In genomic region chr6:158861686-158862381, GRCh38 we compare ENCODE assay signal across 17 cellular contexts. TPM values are rescaled to one million over a fixed set of nuclear protein-coding genes. Genes with fewer than 3 reads are reported as not detected.
DNase-seq lines count a peak whose midpoint lies in the region; ATAC-seq and TF ChIP-seq lines count a peak whose summit lies in the region.
"Had no signal": no experiment of that assay in that cellular context is flagged by ENCODE, and none has a peak within 500 bp of the region (broad histone marks: within the 10 kb centered on the region; RNA-seq: fewer than 3 reads in every experiment).

No MANE protein-coding gene starts in this region.

- H3K36me3 ChIP-seq in lower lobe of right lung (no peaks in the 10 kb centered on the region), MM.1S (replicated peaks; ENCODE audit: insufficient read depth, low read length) (no peaks in the 10 kb centered on the region), vagina (no peaks in the 10 kb centered on the region)

- no peak for TF ChIP-seq CTCF in lower lobe of right lung (IDR thresholded peaks at IDR 0.05)
- no peak for TF ChIP-seq CTCF in CD14-positive monocyte (IDR thresholded peaks at IDR 0.05)
- TF ChIP-seq CTCF in MM.1S (IDR thresholded peaks at IDR 0.05; ENCODE audit: low read length) = no peak
- no peak for TF ChIP-seq CTCF in vagina (IDR thresholded peaks at IDR 0.05)

- H3K27ac Mint-ChIP-seq in T-helper 17 cell (peak overlapping the region; percentile 69), CD14-positive monocyte (peak overlapping the region in 1 of 7 donors; percentile 20)
- H3K27ac Mint-ChIP-seq: activated naive CD4-positive, alpha-beta T cell treated with anti-CD3 and anti-CD28 coated beads, Interleukin-2, amount 50 U/mL, for 72 hours; T-helper 1 cell treated with Interleukin-12 subunit alpha and Interleukin-12 subunit beta and Interleukin-4 antibody, amounts not matched to agents 30 μg/mL and 1 μg/mL, for 36 hours had no signal

- H3K9ac ChIP-seq in MM.1S (ENCODE audit: low read length) = no peak overlapping the region
- H3K9ac ChIP-seq: KMS-11 had no signal

- H4K20me1 ChIP-seq in MM.1S (ENCODE audit: insufficient read depth, low read length) = no peaks in the 10 kb centered on the region

- H3K4me1 ChIP-seq in lower lobe of right lung (peaks cover 4% of the 10 kb centered on the region), MM.1S (ENCODE audit: low read length) (no peaks in the 10 kb centered on the region), vagina (no peaks in the 10 kb centered on the region)

- H2AFZ ChIP-seq in MM.1S (ENCODE audit: low read length) = no peak overlapping the region

- H3K27me3 ChIP-seq in lower lobe of right lung (ENCODE audit: low read depth) (no peaks in the 10 kb centered on the region), MM.1S (replicated peaks; ENCODE audit: insufficient read depth, low read length) (no peaks in the 10 kb centered on the region), vagina (no peaks in the 10 kb centered on the region)

- H3K36me3 Mint-ChIP-seq in T-helper 17 cell (ENCODE audit: low read depth) (peaks cover 5% of the 10 kb centered on the region), CD14-positive monocyte (no peaks in the 10 kb centered on the region)
- H3K36me3 Mint-ChIP-seq: activated naive CD4-positive, alpha-beta T cell treated with anti-CD3 and anti-CD28 coated beads, Interleukin-2, amount 50 U/mL, for 72 hours had no signal

- H3K4me3 ChIP-seq in lower lobe of right lung (no peak overlapping the region), MM.1S (ENCODE audit: low read length) (no peak overlapping the region), vagina (no peak overlapping the region)

- H3K9me3 Mint-ChIP-seq in CD14-positive monocyte = peaks cover 0 to 2% (median 0%) of the 10 kb centered on the region in 7 donors
- H3K9me3 Mint-ChIP-seq: activated naive CD4-positive, alpha-beta T cell treated with anti-CD3 and anti-CD28 coated beads, Interleukin-2, amount 50 U/mL, for 72 hours; T-helper 1 cell treated with Interleukin-12 subunit alpha and Interleukin-12 subunit beta and Interleukin-4 antibody, amounts not matched to agents 30 μg/mL and 1 μg/mL, for 36 hours had no signal

- intact Hi-C loops in lower lobe of right lung (cut with DNase I) = no loop called here
- intact Hi-C loops in CD14-positive monocyte (cut with micrococcal nuclease) = loop anchor here in 1 of 2 donors (10.0 kb wide), 1 partner anchor 147 kb away; no protein-coding TSS in a partner anchor
- intact Hi-C loops in vagina (cut with DNase I) = no loop called here

- no peaks in the 10 kb centered on the region for H3K9me2 ChIP-seq in MM.1S (replicated peaks; ENCODE audit: insufficient read depth, low read length)

- DNase-seq in COLO668 (lab: John Stamatoyannopoulos, UW; ENCODE audit: unreplicated experiment) = peak; percentile 12
- DNase-seq in NCI-H1092 (lab: John Stamatoyannopoulos, UW) = peak; percentile 27
- DNase-seq in T-helper 17 cell = no peak
- DNase-seq in lower lobe of right lung = no peak
- DNase-seq in NCI-H446 treated with DMSO at 0.1 percent for 48 hours (lab: John Stamatoyannopoulos, UW) = no peak
- no peak for DNase-seq in CD14-positive monocyte (ENCODE audit: low spot score)
- DNase-seq in MM.1S = no peak
- no peak for DNase-seq in vagina (ENCODE audit: extremely low spot score in 2 of 2)
- DNase-seq: activated CD8-positive, alpha-beta memory T cell treated with anti-CD3 and anti-CD28 coated beads, Interleukin-2, amount 50 U/mL, for 48 hours; cerebellar nuclear complex; mesenchymal stem cell; NCI-H2081; nucleus accumbens had no signal

- H3K4me3 Mint-ChIP-seq in T-helper 17 cell (no peak overlapping the region), CD14-positive monocyte (no peak overlapping the region)
- H3K4me3 Mint-ChIP-seq: T-helper 1 cell treated with Interleukin-12 subunit alpha and Interleukin-12 subunit beta and Interleukin-4 antibody, amounts not matched to agents 30 μg/mL and 1 μg/mL, for 36 hours had no signal

- H3K79me2 ChIP-seq in MM.1S (ENCODE audit: low read length) = no peaks in the 10 kb centered on the region

- H3K27me3 Mint-ChIP-seq in T-helper 17 cell (no peaks in the 10 kb centered on the region), CD14-positive monocyte (ENCODE audit: low read depth in 3 of 3) (peaks cover 1 to 9% (median 4%) of the 10 kb centered on the region in 3 donors)

- H3K4me2 ChIP-seq in MM.1S (ENCODE audit: low read depth, low read length) = no peak overlapping the region
- H3K4me2 ChIP-seq: KMS-11 had no signal

- H3K4me1 Mint-ChIP-seq in T-helper 17 cell = peaks cover 3% of the 10 kb centered on the region
- peaks cover 12% of the 10 kb centered on the region for H3K4me1 Mint-ChIP-seq in CD14-positive monocyte

- no peak for TF ChIP-seq POLR2A in vagina (IDR thresholded peaks at IDR 0.05)

- no peaks in the 10 kb centered on the region for H3F3A ChIP-seq in MM.1S (ENCODE audit: insufficient read depth, low read length)

- ATAC-seq in T-helper 17 cell = no peak
- peak; percentile 57 to 73 for ATAC-seq in lower lobe of right lung
- ATAC-seq: activated CD4-positive, CD25-positive, alpha-beta regulatory T cell treated with anti-CD3 and anti-CD28 coated beads, Interleukin-2, amount 50 U/mL, for 24 hours; activated naive CD4-positive, alpha-beta T cell treated with anti-CD3 and anti-CD28 coated beads, Interleukin-2, amount 50 U/mL, for 72 hours had no signal

- H3K27ac ChIP-seq in lower lobe of right lung = peak overlapping the region; percentile 72
- no peak overlapping the region for H3K27ac ChIP-seq in MM.1S (ENCODE audit: low read length)
- no peak overlapping the region for H3K27ac ChIP-seq in vagina
- H3K27ac ChIP-seq: KMS-11 had no signal

- H3K9me3 ChIP-seq in T-helper 17 cell (ENCODE audit: control insufficient read depth, low read length, poor library complexity, severe bottlenecking) (no peaks in the 10 kb centered on the region), lower lobe of right lung (no peaks in the 10 kb centered on the region), MM.1S (replicated peaks; ENCODE audit: insufficient read depth, low read length) (no peaks in the 10 kb centered on the region), vagina (no peaks in the 10 kb centered on the region)

RNA-seq across cellular contexts. Expression of gene EZR, which starts 42.7 kb away (rescaled TPM):
- total RNA-seq in T-helper 17 cell = 100 to 1,000 TPM; 341 to 361 TPM
- 254 TPM for total RNA-seq in lower lobe of right lung
- polyA plus RNA-seq in CD14-positive monocyte = 10 to 100 TPM; 86.3 to 95.8 TPM
- 99.7 TPM for total RNA-seq in vagina

Comparison
In these comparisons a context has a peak if more than half of its experiments do, and no peak if none do; other contexts are left out.
1. DNase-seq: peak in COLO668 (single experiment) and NCI-H1092 (single experiment); none in T-helper 17 cell (0 of 3), lower lobe of right lung (single experiment), NCI-H446 treated with DMSO at 0.1 percent for 48 hours (single experiment), CD14-positive monocyte (single experiment), MM.1S (single experiment) and vagina (0 of 2).